27 cellular contexts compared by ENCODE assay signal in the genomic region with DNA sequence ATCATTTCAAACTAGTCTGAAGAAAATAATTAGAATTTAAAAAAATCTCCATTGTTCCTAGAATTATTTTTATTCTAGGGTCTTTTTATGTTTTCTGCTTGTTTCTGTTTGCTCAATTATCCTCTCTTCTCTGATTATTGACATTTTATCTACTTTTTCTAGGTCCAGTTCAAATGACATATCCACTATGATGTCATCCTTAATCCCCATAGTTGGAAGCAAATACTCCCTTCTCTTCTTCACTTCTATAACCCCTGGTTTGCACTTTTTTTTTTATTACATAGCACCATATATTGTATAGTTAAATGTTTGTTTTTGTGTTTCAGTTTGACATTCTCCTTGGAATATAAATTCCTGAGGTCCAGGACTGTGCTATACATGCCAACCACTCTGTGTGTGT.
"Had no signal": no experiment of that assay in that cellular context is flagged by ENCODE, and none has a peak within 500 bp of the region (broad histone marks: within the 10 kb centered on the region; RNA-seq: fewer than 3 reads in every experiment).

No MANE protein-coding gene starts in this region.

- H3K9me3 Mint-ChIP-seq: naive B cell had no signal

- H3K27me3 ChIP-seq: esophagus squamous epithelium, gastrocnemius medialis, heart right ventricle, left lung had no signal

- ATAC-seq: esophagus mucosa, gastrocnemius medialis, heart right ventricle, left cardiac atrium, left lung, left ventricle myocardium superior, lower lobe of right lung, mucosa of descending colon had no signal

- H3K4me3 ChIP-seq: coronary artery, dorsolateral prefrontal cortex, esophagus squamous epithelium, gastrocnemius medialis, heart right ventricle, left lung, lower lobe of right lung, mucosa of descending colon had no signal

- H3K27ac Mint-ChIP-seq: mesothelial cell of epicardium, naive B cell had no signal

- H3K27ac ChIP-seq: coronary artery, epithelial cell of prostate, esophagus squamous epithelium, gastrocnemius medialis, heart right ventricle, left lung, lower lobe of right lung had no signal

- H3K36me3 ChIP-seq: esophagus squamous epithelium, gastrocnemius medialis, heart right ventricle, left lung, lower lobe of right lung had no signal

- H3K4me1 ChIP-seq: esophagus squamous epithelium, left lung, lower lobe of right lung had no signal

- H3K9me3 ChIP-seq: esophagus squamous epithelium, gastrocnemius medialis, heart right ventricle, left lung, lower lobe of right lung, mucosa of descending colon had no signal

- H3K36me3 Mint-ChIP-seq: mesothelial cell of epicardium, naive B cell had no signal

- FAIRE-seq: colon, islet of Langerhans, keratinocyte had no signal

- DNase-seq: dermis blood vessel endothelial cell; dorsolateral prefrontal cortex; effector CD4-positive, alpha-beta T cell; effector memory CD4-positive, alpha-beta T cell; erythroblast; esophagus squamous epithelium; foreskin fibroblast; foreskin melanocyte; gastrocnemius medialis; glutamatergic neuron; head of caudate nucleus; heart right ventricle; hippocampal formation; left cardiac atrium; left lung; left ventricle myocardium superior; lower lobe of right lung; mesenchymal stem cell; mucosa of descending colon; naive B cell had no signal

- H3K4me3 Mint-ChIP-seq: mesothelial cell of epicardium, naive B cell had no signal
